Comparison of ENCODE assay signal across 12 cellular contexts in genomic region chr15:89122532-89123525, GRCh38. TPM values are rescaled to one million over a fixed set of nuclear protein-coding genes. Genes with fewer than 3 reads are reported as not detected.
DNase-seq lines count a peak whose midpoint lies in the region; TF ChIP-seq lines count a peak whose summit lies in the region.
"Had no signal": no experiment of that assay in that cellular context is flagged by ENCODE, and none has a peak within 500 bp of the region (broad histone marks: within the 10 kb centered on the region; RNA-seq: fewer than 3 reads in every experiment).

No MANE protein-coding gene starts in this region.

- no peak overlapping the region for H3K4ac ChIP-seq in H9 (ENCODE audit: low read depth, low read length)

- TF ChIP-seq CTCF in H9 (conservative IDR thresholded peaks at IDR 0.05), result no peak
- TF ChIP-seq CTCF in RWPE1 (conservative IDR thresholded peaks at IDR 0.05; ENCODE audit: low read depth), result no peak
- no peak for TF ChIP-seq CTCF in fibroblast of pulmonary artery (IDR thresholded peaks at IDR 0.05; ENCODE audit: low read length, missing control alignments)
- TF ChIP-seq CTCF in suprapubic skin (IDR thresholded peaks at IDR 0.05), result no peak

- no peak overlapping the region for H2AK5ac ChIP-seq in H9 (ENCODE audit: insufficient read length, low read length)

- no peak overlapping the region for H4K91ac ChIP-seq in H9 (ENCODE audit: insufficient read length, low read depth, low read length)

- WGBS in H9 (ENCODE audit: extremely low coverage, insufficient read length, low lambda C conversion rate), result no CpG with 5 or more reads among the region's 11 CpGs
- WGBS in suprapubic skin, result 69% methylated on average over 11 of the region's 11 CpGs

- H2AFZ ChIP-seq in H9 (ENCODE audit: low read length), result no peak overlapping the region
- H2AFZ ChIP-seq: PC-9 had no signal

- TF ChIP-seq EP300 in suprapubic skin (IDR thresholded peaks at IDR 0.05), result no peak

- H3K79me1 ChIP-seq in H9 (ENCODE audit: insufficient read depth, low read depth, low read length, poor library complexity, severe bottlenecking), result no peaks in the 10 kb centered on the region

- CTCF ChIA-PET in RWPE1 (lab: Yijun Ruan, JAX), result interaction anchor here (0.5 to 0.9 kb wide), 2 partner anchors 51 to 218 kb away, joined by 3 to 4 read pairs; no protein-coding TSS in a partner anchor

- no peak overlapping the region for H2BK5ac ChIP-seq in H9 (ENCODE audit: insufficient read length, low read length)

- H4K8ac ChIP-seq in H9 (replicated peaks; ENCODE audit: insufficient read length, low read depth, low read length), result no peak overlapping the region

- H3K4me1 ChIP-seq in H9 (ENCODE audit: insufficient read depth, low read length) (0 out of 2 replicates have a peak, but pooled peaks cover 2% of the 10 kb centered on the region), suprapubic skin (peaks cover 41% of the 10 kb centered on the region)

- H3K23ac ChIP-seq in H9 (ENCODE audit: insufficient read length, low read depth, low read length), result no peak overlapping the region

- no peaks in the 10 kb centered on the region for H3K79me2 ChIP-seq in H9 (ENCODE audit: insufficient read depth, low read length)

- no peak overlapping the region for H3K4me2 ChIP-seq in H9 (ENCODE audit: insufficient read depth, insufficient read length, low read length)

- H3K36me3 Mint-ChIP-seq in H9 (ENCODE audit: insufficient read depth in 1 of 3, low read depth in 3 of 3), result peaks cover 4 to 8% (median 6%) of the 10 kb centered on the region in 3 experiments; a peak in 4 of 7 replicates

- peaks cover 11 to 13% of the 10 kb centered on the region in 2 experiments for H3K4me1 Mint-ChIP-seq in H9

- H2BK20ac ChIP-seq in H9 (ENCODE audit: low read depth, low read length, poor library complexity, severe bottlenecking), result no peak overlapping the region

- no peak overlapping the region for H2BK12ac ChIP-seq in H9 (ENCODE audit: insufficient read length, low read depth, low read length)

- H3K27ac Mint-ChIP-seq in H9, result peak overlapping the region in 2 of 3 experiments; percentile 80 to 86; a peak in 4 of 7 replicates

- DNase-seq in H9 (no peak), RWPE1 (ENCODE audit: low spot score) (peak; percentile 90), fibroblast of pulmonary artery (ENCODE audit: low read depth) (peak; percentile 50), suprapubic skin (ENCODE audit: low spot score in 2 of 2) (no peak), NCI-H2196 treated with DMSO at 0.1 percent for 48 hours (lab: John Stamatoyannopoulos, UW; ENCODE audit: unreplicated experiment) (no peak)
- DNase-seq in activated T-cell treated with anti-CD3 and anti-CD28 coated beads, Interleukin-2, amount 50 U/mL, for 48 hours, result no peak
- no peak for DNase-seq in effector CD8-positive, alpha-beta T cell (lab: John Stamatoyannopoulos, UW)
- DNase-seq: activated CD8-positive, alpha-beta memory T cell treated with anti-CD3 and anti-CD28 coated beads, Interleukin-2, amount 50 U/mL, for 48 hours; aorta; DMS79 treated with DMSO at 0.1 percent for 48 hours; NCI-H1694 treated with DMSO at 0.1 percent for 48 hours; PC-9 had no signal

- no peak overlapping the region for H3K4me3 ChIP-seq in fibroblast of pulmonary artery (replicated peaks; ENCODE audit: low read depth, low read length)
- no peak overlapping the region for H3K4me3 ChIP-seq in suprapubic skin
- H3K4me3 ChIP-seq: PC-9 had no signal

- peaks cover 19% of the 10 kb centered on the region for H3K36me3 ChIP-seq in suprapubic skin

- no peaks in the 10 kb centered on the region for H3K9me3 ChIP-seq in H9 (ENCODE audit: control insufficient read depth, low read depth, low read length)
- no peaks in the 10 kb centered on the region for H3K9me3 ChIP-seq in suprapubic skin

- H3K23me2 ChIP-seq in H9 (ENCODE audit: insufficient read length, low read depth, low read length, poor library complexity, severe bottlenecking), result no peaks in the 10 kb centered on the region

- H3K14ac ChIP-seq in H9 (ENCODE audit: insufficient read depth, low read length), result no peak overlapping the region

- no peaks in the 10 kb centered on the region for H3K27me3 Mint-ChIP-seq in H9 (ENCODE audit: low read depth)

- no peak overlapping the region for H2BK120ac ChIP-seq in H9 (ENCODE audit: low read depth, low read length, poor library complexity, severe bottlenecking)

- no peak for TF ChIP-seq POLR2A in suprapubic skin (IDR thresholded peaks at IDR 0.05)

- H3K18ac ChIP-seq in H9 (ENCODE audit: insufficient read length, low read depth, low read length), result no peak overlapping the region

- POLR2A ChIA-PET in RWPE1 (lab: Yijun Ruan, JAX; ENCODE audit: low non-redundant PET), result no interaction called here

- H3K27me3 ChIP-seq in H9 (ENCODE audit: insufficient read depth, low read length), result no peaks in the 10 kb centered on the region
- no peaks in the 10 kb centered on the region for H3K27me3 ChIP-seq in suprapubic skin

- H3K27ac ChIP-seq in H9 (ENCODE audit: insufficient read length, low read depth, low read length) (no peak overlapping the region), RWPE1 (peak overlapping the region; percentile 69), suprapubic skin (peak overlapping the region; percentile 74)

- no peaks in the 10 kb centered on the region for H4K20me1 ChIP-seq in H9 (ENCODE audit: control insufficient read depth, insufficient read depth, insufficient read length)

- no peak overlapping the region for H3T11ph ChIP-seq in H9 (ENCODE audit: low read length)

- 0 out of 5 replicates have a peak overlapping the region, but pooled peaks of 1 of the 2 experiments have one; percentile 31 for H3K4me3 Mint-ChIP-seq in H9

- H3K9ac ChIP-seq in H9 (ENCODE audit: extremely low read depth, insufficient read length, low read length), result no peak overlapping the region

- H2BK15ac ChIP-seq in H9 (ENCODE audit: low read depth, low read length), result no peak overlapping the region

- no peak overlapping the region for H3K56ac ChIP-seq in H9 (ENCODE audit: insufficient read length, low read depth, low read length)

- no peaks in the 10 kb centered on the region for H3K9me3 Mint-ChIP-seq in H9

- H4K5ac ChIP-seq in H9 (ENCODE audit: insufficient read length, low read depth, low read length), result no peak overlapping the region

RNA-seq across cellular contexts. Expression of gene ABHD2, which starts 34.6 kb away (rescaled TPM):
- total RNA-seq in H9 (2021) (15.6 and 17.5 TPM in 2 replicates), suprapubic skin (10 to 100 TPM; 38.0 to 78.0 (median 63.2) TPM)

Comparison
In these comparisons a context has a peak if more than half of its experiments do, and no peak if none do; other contexts are left out.
1. DNase-seq: peak in RWPE1 (single experiment) and fibroblast of pulmonary artery (single experiment); none in H9 (single experiment), suprapubic skin (0 of 2), activated T-cell treated with anti-CD3 and anti-CD28 coated beads, Interleukin-2, amount 50 U/mL, for 48 hours (0 of 2), NCI-H2196 treated with DMSO at 0.1 percent for 48 hours (single experiment) and effector CD8-positive, alpha-beta T cell (single experiment).